In the genomic region with DNA sequence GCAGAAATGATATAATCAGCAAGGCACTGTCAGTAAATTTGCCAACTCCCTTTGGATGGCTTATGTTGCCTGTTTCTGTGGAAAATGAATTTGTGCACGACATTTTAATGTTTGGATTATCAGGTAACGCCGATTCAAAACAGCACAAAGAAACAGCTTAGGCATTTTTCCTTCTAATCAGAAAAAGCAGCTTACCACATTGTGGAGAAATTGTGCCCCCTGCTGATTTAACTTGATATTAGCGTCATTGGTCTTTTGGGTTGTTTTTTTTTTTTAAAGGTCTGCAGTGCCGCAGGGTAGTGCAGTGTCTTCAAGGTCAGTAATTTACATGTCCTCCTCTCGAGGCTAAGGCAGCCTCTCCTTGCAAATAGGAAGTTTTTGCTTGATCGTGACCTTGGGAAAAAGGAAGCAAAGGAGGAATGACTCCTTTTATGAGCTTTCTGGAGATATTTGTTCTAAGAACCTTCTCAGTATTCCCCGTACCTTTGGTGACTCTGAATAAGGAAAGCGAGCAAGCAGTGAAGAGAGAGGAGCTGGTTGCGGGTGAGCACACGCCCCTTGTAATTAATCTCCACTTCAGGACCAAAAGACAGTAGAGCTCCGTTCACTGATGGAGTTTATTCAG, we compare ENCODE assay signal across 9 cellular contexts.
DNase-seq lines count a peak whose midpoint lies in the region; ATAC-seq and TF ChIP-seq lines count a peak whose summit lies in the region.
"Had no signal": no experiment of that assay in that cellular context is flagged by ENCODE, and none has a peak within 500 bp of the region (broad histone marks: within the 10 kb centered on the region; RNA-seq: fewer than 3 reads in every experiment).

No MANE protein-coding gene starts in this region.

- H3K27ac ChIP-seq in psoas muscle, result no peak overlapping the region

- intact Hi-C loops in psoas muscle (cut with DNase I), result no loop called here

- TF ChIP-seq CTCF in psoas muscle (IDR thresholded peaks at IDR 0.05), result peak; percentile 37

- whole genome bisulfite sequencing in psoas muscle, 3 donors, result 34 to 44% (median 43%) methylated on average over 12 of the region's 12 CpGs

- H3K27me3 ChIP-seq in psoas muscle (ENCODE audit: insufficient read depth in 3 of 3, low read length in 2 of 3), result no peaks in the 10 kb centered on the region

- H3K9me3 ChIP-seq in psoas muscle, result no peaks in the 10 kb centered on the region

- no peaks in the 10 kb centered on the region for H3K36me3 ChIP-seq in psoas muscle (ENCODE audit: insufficient read depth in 1 of 2, low read depth in 1 of 2)

- no peak overlapping the region for H3K4me3 ChIP-seq in psoas muscle

- ATAC-seq in HG03469 (IDR thresholded peaks at IDR 0.05; ENCODE audit: unreplicated experiment) (peak; percentile 28), psoas muscle (no peak), HG03521 (IDR thresholded peaks at IDR 0.05; ENCODE audit: unreplicated experiment) (no peak)

- no peaks in the 10 kb centered on the region for H3K4me1 ChIP-seq in psoas muscle

- peak; percentile 68 for DNase-seq in A172 (ENCODE audit: low spot score)
- peak; percentile 71 for DNase-seq in GM03348 (ENCODE audit: low spot score)
- DNase-seq in NCI-H446 (lab: John Stamatoyannopoulos, UW), result peak; percentile 56 to 91
- DNase-seq in activated CD4-positive, alpha-beta T cell treated with anti-CD3 and anti-CD28 coated beads, Interleukin-2, amount 50 U/mL, for 1 hour, result peak; percentile 2
- DNase-seq in glomerular endothelial cell (ENCODE audit: extremely low read depth, low read depth, low spot score), result peak; percentile 63
- no peak for DNase-seq in psoas muscle
- DNase-seq: left cardiac atrium had no signal

Comparison
In these comparisons a context has a peak if more than half of its experiments do, and no peak if none do; other contexts are left out.
1. DNase-seq: peak in A172 (single experiment), GM03348 (single experiment), NCI-H446 (2 of 2), activated CD4-positive, alpha-beta T cell treated with anti-CD3 and anti-CD28 coated beads, Interleukin-2, amount 50 U/mL, for 1 hour (single experiment) and glomerular endothelial cell (single experiment); none in psoas muscle (0 of 2).